Comparison of ENCODE assay signal across 8 cellular contexts in genomic region chr17:33291248-33292183, GRCh38. TPM values are rescaled to one million over a fixed set of nuclear protein-coding genes. Genes with fewer than 3 reads are reported as not detected.
DNase-seq lines count a peak whose midpoint lies in the region; ATAC-seq and TF ChIP-seq lines count a peak whose summit lies in the region.

No MANE protein-coding gene starts in this region.

- peaks cover 0 to 3% (median 0%) of the 10 kb centered on the region in 5 experiments for H3K9me3 Mint-ChIP-seq in brain
- H3K9me3 Mint-ChIP-seq in type B pancreatic cell: no peaks in the 10 kb centered on the region
- H3K9me3 Mint-ChIP-seq in activated CD8-positive, alpha-beta memory T cell treated with anti-CD3 and anti-CD28 coated beads, Interleukin-2, amount 10 ng/mL, durations not matched to agents 7 days and 5 days (ENCODE audit: low read depth): no peaks in the 10 kb centered on the region

- TF ChIP-seq CTCF in HEK293 (tag by site-specific recombination; IDR thresholded peaks at IDR 0.05) (peak; percentile 45; the same call in 1 of the 2 replicates), brain (conservative IDR thresholded peaks at IDR 0.05) (no peak), kidney epithelial cell (IDR thresholded peaks at IDR 0.05; ENCODE audit: insufficient read depth, low read length, poor library complexity, severe bottlenecking) (no peak), type B pancreatic cell (conservative IDR thresholded peaks at IDR 0.05) (peak; percentile 28)

- H3K4me3 ChIP-seq in HEK293 (ENCODE audit: low read depth, low read length) (peak overlapping the region; percentile 26), kidney epithelial cell (ENCODE audit: low read depth, low read length) (peak overlapping the region; percentile 40)

- POLR2A ChIA-PET in HEK293 (lab: Yijun Ruan, JAX): no interaction called here

- H3K36me3 Mint-ChIP-seq in brain: no peaks in the 10 kb centered on the region
- H3K36me3 Mint-ChIP-seq in type B pancreatic cell: no peaks in the 10 kb centered on the region
- no peaks in the 10 kb centered on the region for H3K36me3 Mint-ChIP-seq in activated CD8-positive, alpha-beta memory T cell treated with anti-CD3 and anti-CD28 coated beads, Interleukin-2, amount 10 ng/mL, durations not matched to agents 7 days and 5 days

- H3K4me1 Mint-ChIP-seq in brain (peaks cover 20% of the 10 kb centered on the region), type B pancreatic cell (ENCODE audit: unreplicated experiment) (no peaks in the 10 kb centered on the region)
- peaks cover 8% of the 10 kb centered on the region for H3K4me1 Mint-ChIP-seq in activated CD8-positive, alpha-beta memory T cell treated with anti-CD3 and anti-CD28 coated beads, Interleukin-2, amount 10 ng/mL, durations not matched to agents 7 days and 5 days

- CTCF ChIA-PET in HEK293 (lab: Yijun Ruan, JAX): interaction anchor here (0.6 to 1.4 kb wide), 8 partner anchors 26 to 442 kb away, joined by 3 to 5 read pairs (median 4); no protein-coding TSS in a partner anchor
- CTCF ChIA-PET in activated CD8-positive, alpha-beta memory T cell treated with anti-CD3 and anti-CD28 coated beads, Interleukin-2, amount 10 ng/mL, durations not matched to agents 7 days and 5 days (lab: Charles Lee): interaction anchor here (1.1 kb wide), 1 partner anchor 11 kb away, joined by 3 read pairs; no protein-coding TSS in a partner anchor

- no peaks in the 10 kb centered on the region for H3K9me3 ChIP-seq in HEK293 (ENCODE audit: control insufficient read depth, insufficient read depth, low read depth, low read length)

- H3K36me3 ChIP-seq in HEK293 (ENCODE audit: control insufficient read depth in 2 of 2, insufficient read depth in 1 of 2, low read length in 2 of 2) (no peaks in the 10 kb centered on the region), kidney epithelial cell (ENCODE audit: control insufficient read depth, insufficient read depth, low read length) (no peaks in the 10 kb centered on the region)

- H3K27me3 ChIP-seq in kidney epithelial cell (ENCODE audit: control insufficient read depth, insufficient read depth, low read length): peaks cover 14% of the 10 kb centered on the region

- H3K27ac ChIP-seq in HEK293 (ENCODE audit: extremely low read depth, low read depth, low read length): peak overlapping the region; percentile 24; the same call in 1 of the 2 replicates

- peaks cover 3% of the 10 kb centered on the region; the same call in 1 of the 2 replicates for H3K4me1 ChIP-seq in HEK293 (ENCODE audit: control insufficient read depth, insufficient read depth, low read length)

- no peak for ATAC-seq in activated CD8-positive, alpha-beta memory T cell treated with anti-CD3 and anti-CD28 coated beads, Interleukin-2, amount 10 ng/mL, durations not matched to agents 7 days and 5 days

- peak overlapping the region; percentile 89 to 92 (median 91) for H3K4me3 Mint-ChIP-seq in brain
- peak overlapping the region; percentile 93 for H3K4me3 Mint-ChIP-seq in type B pancreatic cell
- H3K4me3 Mint-ChIP-seq in activated CD8-positive, alpha-beta memory T cell treated with anti-CD3 and anti-CD28 coated beads, Interleukin-2, amount 10 ng/mL, durations not matched to agents 7 days and 5 days: no peak overlapping the region

- DNase-seq in 8988T: peak; percentile 21
- no peak for DNase-seq in kidney epithelial cell (ENCODE audit: low read depth)
- peak; percentile 70 for DNase-seq in type B pancreatic cell (ENCODE audit: extremely low spot score, unreplicated experiment)
- no peak for DNase-seq in stimulated activated CD8-positive, alpha-beta memory T cell treated with anti-CD3 and anti-CD28 coated beads, Interleukin-4, amount 100 ng/mL, for 48 hours
- no peak for DNase-seq in COR-L47 (lab: John Stamatoyannopoulos, UW)
- DNase-seq in activated CD8-positive, alpha-beta memory T cell treated with anti-CD3 and anti-CD28 coated beads, Interleukin-2, amount 10 ng/mL, durations not matched to agents 7 days and 5 days: no peak

- peak overlapping the region in 2 of 5 experiments; percentile 46 to 59 for H3K27ac Mint-ChIP-seq in brain
- H3K27ac Mint-ChIP-seq in type B pancreatic cell: no peak overlapping the region
- no peak overlapping the region for H3K27ac Mint-ChIP-seq in activated CD8-positive, alpha-beta memory T cell treated with anti-CD3 and anti-CD28 coated beads, Interleukin-2, amount 10 ng/mL, durations not matched to agents 7 days and 5 days

- H3K27me3 Mint-ChIP-seq in brain (peaks cover 81% of the 10 kb centered on the region), type B pancreatic cell (peaks cover 85% of the 10 kb centered on the region)
- H3K27me3 Mint-ChIP-seq in activated CD8-positive, alpha-beta memory T cell treated with anti-CD3 and anti-CD28 coated beads, Interleukin-2, amount 10 ng/mL, durations not matched to agents 7 days and 5 days: peaks cover 52% of the 10 kb centered on the region

TF ChIP-seq in HEK293, 187 proteins besides CTCF, POLR2A, EP300 and RAD21 (continues in another document):
- TF ChIP-seq ZNF302 (tag by site-specific recombination; IDR thresholded peaks at IDR 0.05; ENCODE audit: low read depth): no peak
- peak; percentile 39; the same call in 1 of the 2 replicates for TF ChIP-seq GLIS2 (tag by site-specific recombination; IDR thresholded peaks at IDR 0.05)
- no peak for TF ChIP-seq ZNF24 (tag by site-specific recombination; IDR thresholded peaks at IDR 0.05)
- TF ChIP-seq ZNF280C (tag by site-specific recombination; IDR thresholded peaks at IDR 0.05): no peak
- no peak for TF ChIP-seq ZNF280D (tag by site-specific recombination; IDR thresholded peaks at IDR 0.05)
- no peak for TF ChIP-seq ZNF704 (tag by site-specific recombination; IDR thresholded peaks at IDR 0.05)
- TF ChIP-seq ZBTB20 (tag by site-specific recombination; IDR thresholded peaks at IDR 0.05): peak; percentile 17; the same call in 1 of the 2 replicates
- no peak for TF ChIP-seq ZNF658 (tag by site-specific recombination; IDR thresholded peaks at IDR 0.05)
- no peak for TF ChIP-seq GLI4 (tag by site-specific recombination; IDR thresholded peaks at IDR 0.05)
- TF ChIP-seq ZNF626 (tag by site-specific recombination; IDR thresholded peaks at IDR 0.05): no peak

RNA-seq across cellular contexts. Expression of gene ASIC2, which starts 1.6 kb away (rescaled TPM):
- 3.7 TPM for polyA plus RNA-seq in brain (ENCODE audit: insufficient read depth, low read depth, low replicate concordance)
- total RNA-seq in kidney epithelial cell: 0.14 and 0.25 TPM in 2 replicates
- 2.2 and 3.4 TPM in 2 replicates for total RNA-seq in type B pancreatic cell (ENCODE audit: low replicate concordance)
- not detected for total RNA-seq in activated CD8-positive, alpha-beta memory T cell treated with anti-CD3 and anti-CD28 coated beads, Interleukin-2, amount 10 ng/mL, durations not matched to agents 7 days and 5 days

Comparison
In these comparisons a context has a peak if more than half of its experiments do, and no peak if none do; other contexts are left out.
1. DNase-seq: peak in 8988T (single experiment) and type B pancreatic cell (single experiment); none in kidney epithelial cell (single experiment), stimulated activated CD8-positive, alpha-beta memory T cell treated with anti-CD3 and anti-CD28 coated beads, Interleukin-4, amount 100 ng/mL, for 48 hours (single experiment), COR-L47 (single experiment) and activated CD8-positive, alpha-beta memory T cell treated with anti-CD3 and anti-CD28 coated beads, Interleukin-2, amount 10 ng/mL, durations not matched to agents 7 days and 5 days (single experiment).
2. CTCF ChIP-seq: peak in HEK293 (single experiment) and type B pancreatic cell (single experiment); none in brain (0 of 2) and kidney epithelial cell (single experiment).